Comparison of ENCODE assay signal across 19 cellular contexts in the genomic region with DNA sequence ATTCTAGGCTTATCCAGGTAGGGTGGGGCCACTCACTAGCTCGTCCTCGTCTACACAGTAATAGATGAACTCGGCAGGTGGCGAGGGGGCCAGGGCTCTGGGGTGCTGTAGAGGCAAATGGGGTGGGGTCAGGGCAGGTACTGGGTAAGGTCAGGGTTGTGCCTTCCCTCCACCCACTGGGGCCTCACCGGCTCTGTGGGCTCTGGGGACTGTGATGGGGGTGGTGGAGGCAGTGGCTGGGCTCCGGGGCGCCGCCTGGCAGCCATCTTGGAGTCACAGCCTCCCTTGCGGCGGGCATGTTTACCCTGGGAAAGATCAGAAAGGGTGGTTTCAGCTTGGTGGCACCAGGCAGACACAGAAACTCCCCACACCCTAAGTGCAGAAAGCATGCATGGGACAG. TPM values are rescaled to one million over a fixed set of nuclear protein-coding genes. Genes with fewer than 3 reads are reported as not detected.
DNase-seq lines count a peak whose midpoint lies in the region; ATAC-seq, FAIRE-seq and TF ChIP-seq lines count a peak whose summit lies in the region.
"Had no signal": no experiment of that assay in that cellular context is flagged by ENCODE, and none has a peak within 500 bp of the region (broad histone marks: within the 10 kb centered on the region; RNA-seq: fewer than 3 reads in every experiment).

No MANE protein-coding gene starts in this region.

- intact Hi-C loops in K562 (cut with micrococcal nuclease): no loop called here

- BruUV-seq in K562 (replicated peaks; lab: Mats Ljungman, UMichigan): no TSS peak

- no peak overlapping the region for H2AFZ ChIP-seq in K562 (ENCODE audit: low read depth, low read length)
- H2AFZ ChIP-seq: GM23248 had no signal

- no peak overlapping the region for H3K4me3 Mint-ChIP-seq in HFFc6
- H3K4me3 Mint-ChIP-seq: CD4-positive, alpha-beta memory T cell; H9 had no signal

- H3K27me3 ChIP-seq in H7 (ENCODE audit: control insufficient read depth, insufficient read depth, low read length) (no peaks in the 10 kb centered on the region), K562 (ENCODE audit: control insufficient read depth in 2 of 2, insufficient read depth in 2 of 2, low read length in 2 of 2) (no peaks in the 10 kb centered on the region)

- H3K4me1 Mint-ChIP-seq in HFFc6 (ENCODE audit: low read depth): peaks cover 20% of the 10 kb centered on the region

- no peak for TF ChIP-seq EP300 in K562 (IDR thresholded peaks at IDR 0.05; ENCODE audit: low read length)

- no peak overlapping the region for H3K27ac ChIP-seq in K562 (ENCODE audit: extremely low read depth, low read depth, low read length)
- peak overlapping the region; percentile 96 for H3K27ac ChIP-seq in epithelial cell of prostate
- H3K27ac ChIP-seq: GM23248 had no signal

- peak overlapping the region; percentile 48; the same call in 1 of the 2 replicates for H3K27ac Mint-ChIP-seq in HFFc6
- H3K27ac Mint-ChIP-seq: H9 had no signal

- H3K4me3 ChIP-seq in H7 (ENCODE audit: insufficient read depth, low read depth, low read length) (no peak overlapping the region), K562 (no peak overlapping the region)
- H3K4me3 ChIP-seq: GM23248 had no signal

- no peaks in the 10 kb centered on the region; the same call in 1 of the 2 replicates for H3K27me3 Mint-ChIP-seq in HFFc6 (ENCODE audit: insufficient read depth)
- H3K27me3 Mint-ChIP-seq: CD4-positive, alpha-beta memory T cell had no signal

- CTCF ChIA-PET in K562 (lab: Yijun Ruan, JAX; ENCODE audit: low intra/inter-chr PET ratio): no interaction called here

- H4K20me1 ChIP-seq in K562 (replicated peaks; ENCODE audit: control insufficient read depth, insufficient read depth, low read length): no peaks in the 10 kb centered on the region

- FAIRE-seq in K562 (lab: Jason Lieb, UNC): no peak
- FAIRE-seq: G401.6, GM12892, H1 had no signal

- peaks cover 69% of the 10 kb centered on the region for H3K36me3 Mint-ChIP-seq in HFFc6 (ENCODE audit: low read depth)

- H3K9me3 Mint-ChIP-seq in HFFc6: no peaks in the 10 kb centered on the region
- H3K9me3 Mint-ChIP-seq: CD4-positive, alpha-beta memory T cell; H9 had no signal

- ATAC-seq in K562: no peak
- ATAC-seq: HCT116 had no signal

- 0 out of 2 replicates have a peak, but pooled peaks cover 2% of the 10 kb centered on the region for H3K9me3 ChIP-seq in K562 (replicated peaks; ENCODE audit: control insufficient read depth, insufficient read depth, low read depth, low read length)

- 92% methylated on average over 2 of the region's 10 CpGs for WGBS in K562 (ENCODE audit: insufficient coverage, low coverage, missing lambda C conversion rate)

- POLR2A ChIA-PET in K562 (lab: Yijun Ruan, JAX): no interaction called here

- H3K4me2 ChIP-seq in K562 (ENCODE audit: insufficient read depth, low read length): no peak overlapping the region

- H3K36me3 ChIP-seq in H7 (replicated peaks; ENCODE audit: control insufficient read depth, insufficient read depth, low read length) (peaks cover 43% of the 10 kb centered on the region), K562 (ENCODE audit: control insufficient read depth, insufficient read depth, low read length) (peaks cover 96% of the 10 kb centered on the region)

- no peak overlapping the region for H3K9ac ChIP-seq in K562 (ENCODE audit: insufficient read depth in 1 of 2, low read depth in 2 of 2, low read length in 2 of 2)
- H3K9ac ChIP-seq: GM23248 had no signal

- TF ChIP-seq CTCF in HFFc6 (IDR thresholded peaks at IDR 0.05) (no peak), K562 (IDR thresholded peaks at IDR 0.05 in 2 of 3, conservative IDR thresholded peaks at IDR 0.05 in 1 of 3; ENCODE audit: insufficient read depth in 2 of 3, low read depth in 1 of 3, low read length in 3 of 3) (no peak)

- H3K9me1 ChIP-seq in K562 (ENCODE audit: control insufficient read depth, insufficient read depth, low read length): no peaks in the 10 kb centered on the region

- peaks cover 3 to 5% of the 10 kb centered on the region in 2 experiments; a peak in 3 of 5 replicates for H3K4me1 ChIP-seq in K562 (replicated peaks in 1 of 2; ENCODE audit: control insufficient read depth in 2 of 2, insufficient read depth in 2 of 2, low read length in 2 of 2)

- no peak for TF ChIP-seq RAD21 in K562 (CRISPR knock-in tag; conservative IDR thresholded peaks at IDR 0.05 in 1 of 2, IDR thresholded peaks at IDR 0.05 in 1 of 2)

- in situ Hi-C loops in K562 (cut with MboI): no loop called here

- peaks cover 19% of the 10 kb centered on the region for H3K79me2 ChIP-seq in K562 (ENCODE audit: control insufficient read depth, insufficient read depth, low read length)

- DNase-seq in H7 (peak; percentile 32), HFFc6 (no peak), K562 (ENCODE audit: extremely low read depth in 1 of 4, low spot score in 3 of 4) (no peak), epithelial cell of prostate (ENCODE audit: low read depth, low spot score) (no peak), NCI-H345 treated with DMSO at 0.1 percent for 48 hours (lab: John Stamatoyannopoulos, UW; ENCODE audit: unreplicated experiment) (no peak), EL (no peak)
- no peak for DNase-seq in effector CD8-positive, alpha-beta T cell (lab: John Stamatoyannopoulos, UW)
- DNase-seq: C1 segment of cervical spinal cord; Calu3; CD4-positive, alpha-beta memory T cell; COR-L47; DMS53; DMS79 treated with DMSO at 0.1 percent for 48 hours; GM23248; H9 had no signal

- TF ChIP-seq POLR2A in K562 (conservative IDR thresholded peaks at IDR 0.05): no peak

RNA-seq across cellular contexts. Expression of gene MBD1, which starts 6.4 kb away (rescaled TPM):
- total RNA-seq in H7 (2014; rRNA removed; shearing (Covaris generic)): 57.6 and 58.3 TPM in 2 replicates
- 10 to 100 TPM; 48.3 to 56.0 (median 53.1) TPM for total RNA-seq in HFFc6 (2021; fragmentation: NEBNext Ultra II Directional; extraction: Animal tissue kit (Norgen Biotek cat#: 25700))
- 124 and 196 TPM in 2 replicates for total RNA-seq in K562 (2011; cell fraction: chromatin; rRNA removed; ENCODE audit: low replicate concordance)
- 127 and 147 TPM in 2 replicates for total RNA-seq in K562 (2011; cell fraction: nucleolus; rRNA removed)
- 103 and 106 TPM in 2 replicates for total RNA-seq in K562 (2011; cell fraction: nucleoplasm; rRNA removed)
- total RNA-seq in K562 (2014; rRNA removed) (44.5 and 46.7 TPM in 2 replicates), K562 (2014; rRNA removed; fragmentation: Illumina TruSeq; extraction: Trizol) (14.8 and 16.4 TPM in 2 replicates), K562 (2015; rRNA removed; fragmentation: Illumina TruSeq; extraction: Trizol) (31.7 and 32.8 TPM in 2 replicates), K562 (2021) (59.7 and 60.9 TPM in 2 replicates)
- polyA plus RNA-seq in K562 (2011; rRNA removed) (32.3 and 38.1 TPM in 2 replicates), K562 (2014; fragmentation: Illumina TruSeq; extraction: Trizol) (26.1 and 37.4 TPM in 2 replicates), K562 (2014; fragmentation: Nextera tagmentation; extraction: Ambion mirVana) (1 to 10 TPM; 3.0 to 3.6 TPM), K562 (2014; rRNA removed) (47.2 and 49.3 TPM in 2 replicates)
- 28.5 and 44.3 TPM in 2 replicates for polyA plus RNA-seq in K562 (2011; cell fraction: cytosol; rRNA removed)
- 169 and 222 TPM in 2 replicates for polyA plus RNA-seq in K562 (2011; cell fraction: nucleus; rRNA removed)
- polyA plus RNA-seq in K562 (2012): 32.7 and 37.7 TPM in 2 replicates
- polyA minus RNA-seq in K562 (2011; rRNA and poly(A)+ RNA removed): 23.8 and 26.4 TPM in 2 replicates
- polyA minus RNA-seq in K562 (2011; cell fraction: cytosol; rRNA and poly(A)+ RNA removed): 18.7 and 25.3 TPM in 2 replicates
- polyA minus RNA-seq in K562 (2011; cell fraction: nucleus; rRNA and poly(A)+ RNA removed): 76.1 and 92.1 TPM in 2 replicates

RNA-seq across cellular contexts. Expression of gene CFAP53, which starts 8.6 kb away (rescaled TPM):
- total RNA-seq in H7 (2014; rRNA removed; shearing (Covaris generic)): 0.33 TPM in 1 of 2 replicates, not detected in the other
- total RNA-seq in HFFc6 (2021; fragmentation: NEBNext Ultra II Directional; extraction: Animal tissue kit (Norgen Biotek cat#: 25700)): under 1 TPM in 3 of 6 experiments, not detected in 3; 0.10 to 0.17 (median 0.14) TPM
- 4.0 and 14.5 TPM in 2 replicates for total RNA-seq in K562 (2011; cell fraction: chromatin; rRNA removed; ENCODE audit: low replicate concordance)
- 1.5 and 2.2 TPM in 2 replicates for total RNA-seq in K562 (2011; cell fraction: nucleolus; rRNA removed)
- 2.4 and 3.8 TPM in 2 replicates for total RNA-seq in K562 (2011; cell fraction: nucleoplasm; rRNA removed)
- 0.50 and 0.94 TPM in 2 replicates for total RNA-seq in K562 (2014; rRNA removed)
- total RNA-seq in K562 (2014; rRNA removed; fragmentation: Illumina TruSeq; extraction: Trizol): 1.1 and 1.2 TPM in 2 replicates
- 1.2 and 1.6 TPM in 2 replicates for total RNA-seq in K562 (2015; rRNA removed; fragmentation: Illumina TruSeq; extraction: Trizol)
- total RNA-seq in K562 (2021): 0.60 and 0.87 TPM in 2 replicates
- 1.4 and 2.2 TPM in 2 replicates for polyA plus RNA-seq in K562 (2011; rRNA removed)
- polyA plus RNA-seq in K562 (2011; cell fraction: cytosol; rRNA removed): 0.09 and 0.63 TPM in 2 replicates
- 4.1 and 5.0 TPM in 2 replicates for polyA plus RNA-seq in K562 (2011; cell fraction: nucleus; rRNA removed)
- 1.2 and 2.6 TPM in 2 replicates for polyA plus RNA-seq in K562 (2012)
- polyA plus RNA-seq in K562 (2014; fragmentation: Illumina TruSeq; extraction: Trizol): 1.1 and 1.6 TPM in 2 replicates
- polyA plus RNA-seq in K562 (2014; fragmentation: Nextera tagmentation; extraction: Ambion mirVana): under 1 TPM; 0.21 to 0.23 TPM
- polyA plus RNA-seq in K562 (2014; rRNA removed): 1.9 TPM in 2 replicates
- 1.3 and 1.9 TPM in 2 replicates for polyA minus RNA-seq in K562 (2011; rRNA and poly(A)+ RNA removed)
- not detected in 2 replicates for polyA minus RNA-seq in K562 (2011; cell fraction: cytosol; rRNA and poly(A)+ RNA removed)
- polyA minus RNA-seq in K562 (2011; cell fraction: nucleus; rRNA and poly(A)+ RNA removed): 1.2 and 1.3 TPM in 2 replicates

RNA-seq across cellular contexts. Expression of gene CXXC1, which starts 12.6 kb away (rescaled TPM):
- 55.1 and 59.3 TPM in 2 replicates for total RNA-seq in H7 (2014; rRNA removed; shearing (Covaris generic))
- 10 to 100 TPM; 37.4 to 53.1 (median 44.4) TPM for total RNA-seq in HFFc6 (2021; fragmentation: NEBNext Ultra II Directional; extraction: Animal tissue kit (Norgen Biotek cat#: 25700))
- 157 and 311 TPM in 2 replicates for total RNA-seq in K562 (2011; cell fraction: chromatin; rRNA removed; ENCODE audit: low replicate concordance)
- 176 and 189 TPM in 2 replicates for total RNA-seq in K562 (2011; cell fraction: nucleolus; rRNA removed)
- 138 and 156 TPM in 2 replicates for total RNA-seq in K562 (2011; cell fraction: nucleoplasm; rRNA removed)
- total RNA-seq in K562 (2014; rRNA removed) (43.3 and 46.4 TPM in 2 replicates), K562 (2014; rRNA removed; fragmentation: Illumina TruSeq; extraction: Trizol) (23.1 and 26.3 TPM in 2 replicates), K562 (2015; rRNA removed; fragmentation: Illumina TruSeq; extraction: Trizol) (34.1 and 36.4 TPM in 2 replicates), K562 (2021) (59.1 and 81.0 TPM in 2 replicates)
- polyA plus RNA-seq in K562 (2011; rRNA removed) (31.2 and 52.9 TPM in 2 replicates), K562 (2014; fragmentation: Illumina TruSeq; extraction: Trizol) (40.3 and 51.2 TPM in 2 replicates), K562 (2014; fragmentation: Nextera tagmentation; extraction: Ambion mirVana) (1 to 10 TPM; 3.4 to 7.4 TPM), K562 (2014; rRNA removed) (59.1 and 84.5 TPM in 2 replicates)
- 63.8 and 103 TPM in 2 replicates for polyA plus RNA-seq in K562 (2011; cell fraction: cytosol; rRNA removed)
- 461 and 501 TPM in 2 replicates for polyA plus RNA-seq in K562 (2011; cell fraction: nucleus; rRNA removed)
- 69.9 and 70.3 TPM in 2 replicates for polyA plus RNA-seq in K562 (2012)
- polyA minus RNA-seq in K562 (2011; rRNA and poly(A)+ RNA removed): 17.5 and 20.7 TPM in 2 replicates
- polyA minus RNA-seq in K562 (2011; cell fraction: cytosol; rRNA and poly(A)+ RNA removed): 17.8 and 22.5 TPM in 2 replicates
- polyA minus RNA-seq in K562 (2011; cell fraction: nucleus; rRNA and poly(A)+ RNA removed): 37.6 and 42.1 TPM in 2 replicates
